Comparison of ENCODE assay signal across 36 cellular contexts in genomic region chr10:65346466-65346865, GRCh38.
"Had no signal": no experiment of that assay in that cellular context is flagged by ENCODE, and none has a peak within 500 bp of the region (broad histone marks: within the 10 kb centered on the region; RNA-seq: fewer than 3 reads in every experiment).

No MANE protein-coding gene starts in this region.

- DNase-seq: activated CD4-positive, alpha-beta memory T cell treated with anti-CD3 and anti-CD28 coated beads, Interleukin-2, amount 10 ng/mL, durations not matched to agents 7 days and 5 days; activated CD4-positive, alpha-beta T cell treated with anti-CD3 and anti-CD28 coated beads for 1 hour; activated CD4-positive, alpha-beta T cell treated with anti-CD3 and anti-CD28 coated beads for 48 hours; activated CD4-positive, CD25-positive, alpha-beta regulatory T cell; activated CD8-positive, alpha-beta memory T cell treated with anti-CD3 and anti-CD28 coated beads for 24 hours; activated CD8-positive, alpha-beta memory T cell treated with anti-CD3 and anti-CD28 coated beads, Interleukin-2, amount 10 ng/mL, durations not matched to agents 7 days and 5 days; activated CD8-positive, alpha-beta memory T cell treated with anti-CD3 and anti-CD28 coated beads, Interleukin-2, amount 50 U/mL, for 48 hours; activated effector memory CD4-positive, alpha-beta T cell treated with Interleukin-2 at 50 U/mL for 16 hours; activated naive CD4-positive, alpha-beta T cell; activated T-cell treated with anti-CD3 and anti-CD28 coated beads, Interleukin-2, amount 50 U/mL, for 48 hours; adrenal gland; body of pancreas; caudate nucleus; cerebellar nuclear complex; Kasumi-1; KBM-7; MG63; NCI-H1048; NCI-H1105 treated with DMSO at 0.1 percent for 48 hours; NCI-H1436; NCI-H1694; NCI-H2029; NCI-H2227 treated with DMSO at 0.1 percent for 48 hours; NCI-H446 treated with DMSO at 0.1 percent for 48 hours; NCI-H524; Peyer's patch; RPMI8226; SHP77 treated with DMSO at 0.1 percent for 48 hours; T-cell; T-helper 2 cell; T-helper 9 cell; WERI-Rb-1 had no signal

- H3K4me1 ChIP-seq: Peyer's patch, SJSA1 had no signal

- H3K27me3 Mint-ChIP-seq: activated CD4-positive, alpha-beta memory T cell treated with anti-CD3 and anti-CD28 coated beads, Interleukin-2, amount 10 ng/mL, durations not matched to agents 7 days and 5 days; activated CD8-positive, alpha-beta memory T cell treated with anti-CD3 and anti-CD28 coated beads, Interleukin-2, amount 10 ng/mL, durations not matched to agents 7 days and 5 days; activated naive CD4-positive, alpha-beta T cell treated with anti-CD3 and anti-CD28 coated beads, Interleukin-2, amount 50 U/mL, for 24 hours; IgD-negative memory B cell; T-cell had no signal

- H3K4me3 Mint-ChIP-seq: activated CD4-positive, alpha-beta memory T cell treated with anti-CD3 and anti-CD28 coated beads, Interleukin-2, amount 10 ng/mL, durations not matched to agents 7 days and 5 days; activated CD8-positive, alpha-beta memory T cell treated with anti-CD3 and anti-CD28 coated beads, Interleukin-2, amount 10 ng/mL, durations not matched to agents 7 days and 5 days; activated naive CD4-positive, alpha-beta T cell treated with anti-CD3 and anti-CD28 coated beads, Interleukin-2, amount 50 U/mL, for 24 hours; IgD-negative memory B cell; T-cell had no signal

- H3K36me3 ChIP-seq: adrenal gland, MG63, Peyer's patch, SJSA1, WERI-Rb-1 had no signal

- H3K9me3 ChIP-seq: adrenal gland, body of pancreas, MG63, Peyer's patch had no signal

- H3K27ac ChIP-seq: adrenal gland, body of pancreas, Peyer's patch, SJSA1, WERI-Rb-1 had no signal

- H3K27ac Mint-ChIP-seq: activated CD4-positive, alpha-beta memory T cell treated with anti-CD3 and anti-CD28 coated beads, Interleukin-2, amount 10 ng/mL, durations not matched to agents 7 days and 5 days; activated CD8-positive, alpha-beta memory T cell treated with anti-CD3 and anti-CD28 coated beads, Interleukin-2, amount 10 ng/mL, durations not matched to agents 7 days and 5 days; activated naive CD4-positive, alpha-beta T cell treated with anti-CD3 and anti-CD28 coated beads, Interleukin-2, amount 50 U/mL, for 24 hours; IgD-negative memory B cell; T-cell had no signal

- H3K4me3 ChIP-seq: adrenal gland, body of pancreas, MG63, Peyer's patch, SJSA1 had no signal

- H3K27me3 ChIP-seq: adrenal gland, body of pancreas, MG63, Peyer's patch, SJSA1 had no signal

- ATAC-seq: activated CD8-positive, alpha-beta memory T cell treated with anti-CD3 and anti-CD28 coated beads, Interleukin-2, amount 10 ng/mL, durations not matched to agents 7 days and 5 days; body of pancreas; SK-N-SH treated with all-trans-retinoic acid at 6 μM for 48 hours; T-cell had no signal

- H3K4me1 Mint-ChIP-seq: activated CD4-positive, alpha-beta memory T cell treated with anti-CD3 and anti-CD28 coated beads, Interleukin-2, amount 10 ng/mL, durations not matched to agents 7 days and 5 days; activated CD8-positive, alpha-beta memory T cell treated with anti-CD3 and anti-CD28 coated beads, Interleukin-2, amount 10 ng/mL, durations not matched to agents 7 days and 5 days; activated naive CD4-positive, alpha-beta T cell treated with anti-CD3 and anti-CD28 coated beads, Interleukin-2, amount 50 U/mL, for 24 hours; IgD-negative memory B cell; T-cell had no signal

- H3K36me3 Mint-ChIP-seq: activated CD8-positive, alpha-beta memory T cell treated with anti-CD3 and anti-CD28 coated beads, Interleukin-2, amount 10 ng/mL, durations not matched to agents 7 days and 5 days; activated naive CD4-positive, alpha-beta T cell treated with anti-CD3 and anti-CD28 coated beads, Interleukin-2, amount 50 U/mL, for 24 hours; IgD-negative memory B cell; T-cell had no signal
